ENCODE assay signal across 24 cellular contexts in the genomic region with DNA sequence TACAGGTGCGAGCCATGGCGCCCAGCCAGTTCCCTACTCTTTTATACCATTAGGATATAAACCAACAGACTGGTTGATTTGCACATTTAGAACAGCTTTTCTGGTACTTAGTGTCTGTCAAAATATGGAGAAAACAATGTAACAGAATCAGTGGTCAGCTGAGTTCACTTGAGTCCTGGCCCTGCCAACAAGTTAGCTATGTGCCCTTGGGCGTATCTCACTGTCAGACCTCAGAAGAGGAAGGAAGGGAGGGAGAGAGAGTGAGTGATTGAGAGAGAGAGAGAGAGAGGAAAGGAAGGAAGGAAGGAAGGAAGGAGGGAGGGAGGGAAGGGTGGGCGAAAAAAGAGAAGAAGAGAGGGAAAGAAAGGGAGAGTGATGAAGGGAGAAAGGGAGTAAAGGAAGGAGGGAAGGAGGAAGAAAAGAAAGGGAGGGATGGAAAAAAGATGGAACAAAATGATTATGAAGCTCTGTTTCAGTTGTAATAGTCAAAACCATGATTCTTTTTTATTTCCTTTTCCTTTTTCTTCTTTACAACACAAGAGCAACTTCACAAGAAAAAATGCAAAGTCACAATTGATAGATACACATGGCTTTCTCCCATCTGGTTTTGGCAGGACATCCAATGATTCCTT. TPM values are rescaled to one million over a fixed set of nuclear protein-coding genes. Genes with fewer than 3 reads are reported as not detected.
DNase-seq lines count a peak whose midpoint lies in the region; ATAC-seq, FAIRE-seq and TF ChIP-seq lines count a peak whose summit lies in the region.
"Had no signal": no experiment of that assay in that cellular context is flagged by ENCODE, and none has a peak within 500 bp of the region (broad histone marks: within the 10 kb centered on the region; RNA-seq: fewer than 3 reads in every experiment).

No MANE protein-coding gene starts in this region.

- CTCF ChIA-PET in mammary epithelial cell (lab: Charles Lee; ENCODE audit: low non-redundant PET), result no interaction called here

- H3K4me2 ChIP-seq in mammary epithelial cell (ENCODE audit: insufficient read depth, low read depth, low read length), result no peak overlapping the region
- H3K4me2 ChIP-seq: BLaER1, GM23338, KMS-11 had no signal

- H3K9me3 ChIP-seq in mammary epithelial cell (replicated peaks; ENCODE audit: insufficient read depth, low read length) (no peaks in the 10 kb centered on the region), breast epithelium (no peaks in the 10 kb centered on the region), MG63 (peaks cover 6% of the 10 kb centered on the region)
- H3K9me3 ChIP-seq: BLaER1, SJCRH30 had no signal

- peak; percentile 67 for FAIRE-seq in urothelium cell line (lab: Jason Lieb, UNC)
- FAIRE-seq: GM12892 had no signal

- TF ChIP-seq CTCF in mammary epithelial cell (conservative IDR thresholded peaks at IDR 0.05 in 1 of 2, IDR thresholded peaks at IDR 0.05 in 1 of 2; ENCODE audit: extremely low read depth in 1 of 2, insufficient read depth in 1 of 2, low read depth in 1 of 2, low read length in 2 of 2) (no peak), breast epithelium (IDR thresholded peaks at IDR 0.05) (no peak), GM10266 (IDR thresholded peaks at IDR 0.05; ENCODE audit: control insufficient read depth, insufficient read depth, low read depth, missing control alignments) (no peak)

- H3K27ac ChIP-seq in mammary epithelial cell (ENCODE audit: insufficient read depth, low read depth, low read length) (no peak overlapping the region), breast epithelium (no peak overlapping the region)
- H3K27ac ChIP-seq: BLaER1, KMS-11, SJCRH30 had no signal

- peak overlapping the region; percentile 49 for H2AFZ ChIP-seq in mammary epithelial cell (ENCODE audit: low read depth, low read length)
- H2AFZ ChIP-seq: GM23338 had no signal

- in situ Hi-C loops in mammary epithelial cell (cut with MboI; ENCODE audit: low sequenced_read_pairs in 2 of 2), result no loop called here

- dilution Hi-C loops in mammary epithelial cell (cut with HindIII; ENCODE audit: low sequenced_read_pairs), result no loop called here

- DNase-seq in mammary epithelial cell (no peak), breast epithelium (ENCODE audit: low spot score in 2 of 2) (no peak), MG63 (peak; percentile 42), dedifferentiated amniotic fluid mesenchymal stem cell (ENCODE audit: extremely low spot score) (peak; percentile 40), urothelium cell line (ENCODE audit: low spot score) (no peak), GM10266 (ENCODE audit: extremely low spot score) (no peak), A172 (ENCODE audit: low spot score) (no peak)
- DNase-seq: 8988T; CD8-positive, alpha-beta memory T cell; DMS79 treated with DMSO at 0.1 percent for 48 hours; GF-D8; NCI-H1092; NCI-H146; NCI-H2081; NCI-H526; SJCRH30; SW 1271 had no signal

- no peaks in the 10 kb centered on the region for H4K20me1 ChIP-seq in mammary epithelial cell (ENCODE audit: insufficient read depth, low read length)
- H4K20me1 ChIP-seq: BLaER1 had no signal

- H3K27me3 ChIP-seq in mammary epithelial cell (ENCODE audit: insufficient read depth, low read length) (no peaks in the 10 kb centered on the region), breast epithelium (no peaks in the 10 kb centered on the region), MG63 (no peaks in the 10 kb centered on the region)
- H3K27me3 ChIP-seq: BLaER1, SJCRH30 had no signal

- H3K79me2 ChIP-seq in mammary epithelial cell (ENCODE audit: insufficient read depth, low read length), result no peaks in the 10 kb centered on the region

- no peaks in the 10 kb centered on the region for H3K4me1 ChIP-seq in mammary epithelial cell (ENCODE audit: insufficient read depth, low read length)
- H3K4me1 ChIP-seq in breast epithelium, result no peaks in the 10 kb centered on the region

- no peak for ATAC-seq in GM21529 (IDR thresholded peaks at IDR 0.05; ENCODE audit: unreplicated experiment)
- ATAC-seq: GM23338, HCT116 had no signal

- no peak overlapping the region for H3K9ac ChIP-seq in mammary epithelial cell (ENCODE audit: insufficient read depth, low read length)
- H3K9ac ChIP-seq: BLaER1, KMS-11 had no signal

- TF ChIP-seq POLR2A in breast epithelium (IDR thresholded peaks at IDR 0.05), result no peak

- 76% methylated on average over 4 of the region's 4 CpGs for WGBS in mammary epithelial cell (ENCODE audit: low coverage, missing lambda C conversion rate)

- no TSS peak for BruUV-seq in mammary epithelial cell (replicated peaks; lab: Mats Ljungman, UMichigan)

- H3K4me3 ChIP-seq in mammary epithelial cell (replicated peaks in 1 of 3; ENCODE audit: insufficient read depth in 1 of 3, low read depth in 2 of 3, low read length in 3 of 3) (no peak overlapping the region), breast epithelium (no peak overlapping the region), MG63 (no peak overlapping the region)
- H3K4me3 ChIP-seq: BLaER1, GM23338, SJCRH30 had no signal

- H3K36me3 ChIP-seq in mammary epithelial cell (ENCODE audit: insufficient read depth, low read length) (no peaks in the 10 kb centered on the region), breast epithelium (no peaks in the 10 kb centered on the region), MG63 (no peaks in the 10 kb centered on the region)
- H3K36me3 ChIP-seq: BLaER1, SJCRH30 had no signal

- intact Hi-C loops in mammary epithelial cell (cut with micrococcal nuclease) (no loop called here), breast epithelium (cut with DNase I; ENCODE audit: low total_unique reads) (no loop called here)

RNA-seq across cellular contexts. Expression of a gene that starts 55.7 kb away (rescaled TPM):
- total RNA-seq in mammary epithelial cell (1 to 10 TPM in 1 of 2 donors, under 1 TPM in 1; 0.33 to 2.2 TPM), breast epithelium (100 to 1,000 TPM; 125 to 154 (median 130) TPM)
- polyA plus RNA-seq in mammary epithelial cell, result 0.20 TPM
- polyA minus RNA-seq in mammary epithelial cell, result not detected
- total RNA-seq in MG63 (2014; rRNA removed; shearing (Covaris generic); ENCODE audit: low replicate concordance), result 118 and 133 TPM in 2 replicates
- 0.05 and 0.10 TPM in 2 replicates for total RNA-seq in A172 (2014; rRNA removed; shearing (Covaris generic))
- total RNA-seq: CD8-positive, alpha-beta memory T cell; MCF 10A had no signal
- polyA plus RNA-seq: CD8-positive, alpha-beta memory T cell had no signal

Comparison
In these comparisons a context has a peak if more than half of its experiments do, and no peak if none do; other contexts are left out.
1. RNA of a gene that starts 55.7 kb away (total RNA-seq): 125 to 154 TPM in breast epithelium and 118 to 133 TPM in MG63; 0.33 to 2.2 TPM in mammary epithelial cell and 0.05 to 0.10 TPM in A172; every median in the first group is over 10 times any median in the second.
2. DNase-seq: peak in MG63 (single experiment) and dedifferentiated amniotic fluid mesenchymal stem cell (single experiment); none in mammary epithelial cell (single experiment), breast epithelium (0 of 2), urothelium cell line (single experiment), GM10266 (single experiment) and A172 (single experiment).